ENCODE assay signal across 36 cellular contexts in the genomic region with DNA sequence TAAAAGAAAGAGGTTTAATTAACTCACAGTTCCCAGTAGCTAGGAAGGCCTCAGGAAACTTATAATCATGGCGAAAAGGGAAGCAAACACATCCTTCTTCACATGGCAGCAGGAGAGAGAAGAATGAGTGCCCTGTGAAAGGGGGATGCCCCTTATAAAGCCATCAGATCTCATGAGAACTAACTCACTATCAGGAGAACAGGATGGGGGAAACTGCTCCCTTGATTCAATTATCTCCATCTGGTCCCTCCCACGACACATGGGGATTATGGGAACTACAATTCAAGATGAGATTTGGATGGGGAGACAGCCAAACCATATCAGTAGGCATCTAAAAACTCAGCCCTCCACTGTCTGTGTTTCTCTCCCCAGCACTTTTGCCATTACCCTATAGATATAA.
"Had no signal": no experiment of that assay in that cellular context is flagged by ENCODE, and none has a peak within 500 bp of the region (broad histone marks: within the 10 kb centered on the region; RNA-seq: fewer than 3 reads in every experiment).

No MANE protein-coding gene starts in this region.

- H3K27me3 Mint-ChIP-seq: activated CD4-positive, alpha-beta T cell treated with anti-CD3 and anti-CD28 coated beads for 36 hours; activated CD4-positive, alpha-beta T cell treated with anti-CD3 and anti-CD28 coated beads, Interleukin-2, amount 10 ng/mL, durations not matched to agents 24 days and 14 days; activated CD8-positive, alpha-beta T cell treated with anti-CD3 and anti-CD28 coated beads for 36 hours; activated naive CD8-positive, alpha-beta T cell treated with anti-CD3 and anti-CD28 coated beads for 36 hours; activated T-helper 17 cell treated with anti-CD3 and anti-CD28 coated beads, Interleukin-2, amount 50 U/mL, for 72 hours had no signal

- H3K36me3 ChIP-seq: adrenal gland, cardiac muscle cell had no signal

- H3K27ac Mint-ChIP-seq: activated CD4-positive, alpha-beta memory T cell treated with anti-CD3 and anti-CD28 coated beads for 36 hours; activated CD4-positive, alpha-beta T cell treated with anti-CD3 and anti-CD28 coated beads for 36 hours; activated CD4-positive, alpha-beta T cell treated with anti-CD3 and anti-CD28 coated beads, Interleukin-2, amount 10 ng/mL, durations not matched to agents 24 days and 14 days; activated CD8-positive, alpha-beta T cell treated with anti-CD3 and anti-CD28 coated beads for 36 hours; activated naive CD4-positive, alpha-beta T cell treated with anti-CD3 and anti-CD28 coated beads for 36 hours; activated naive CD4-positive, alpha-beta T cell treated with anti-CD3 and anti-CD28 coated beads, Interleukin-2, amount 50 U/mL, for 72 hours; activated naive CD8-positive, alpha-beta T cell treated with anti-CD3 and anti-CD28 coated beads for 36 hours; activated T-cell treated with anti-CD3 and anti-CD28 coated beads, Interleukin-2, amount 50 U/mL, for 72 hours; activated T-helper 1 cell treated with anti-CD3 and anti-CD28 coated beads, Interleukin-12 subunit alpha, Interleukin-12 subunit beta, Interleukin-2, Interleukin-4 antibody, amounts not matched to agents 30 ng/mL and 10 ng/mL and 1 ng/mL, durations not matched to agents 14 hours and 24 hours and 36 hours; activated T-helper 17 cell treated with anti-CD3 and anti-CD28 coated beads, Interleukin-2, amount 50 U/mL, for 72 hours; T-helper 17 cell; T-helper 2 cell treated with Interferon-gamma antibody and Interleukin-4, amounts not matched to agents 5 μg/mL and 100 μg/mL, for 36 hours; WTC11 had no signal

- H3K9me3 ChIP-seq: adrenal gland, body of pancreas had no signal

- H3K4me3 Mint-ChIP-seq: activated CD4-positive, alpha-beta memory T cell treated with anti-CD3 and anti-CD28 coated beads for 36 hours; activated CD4-positive, alpha-beta T cell treated with anti-CD3 and anti-CD28 coated beads for 36 hours; activated CD4-positive, alpha-beta T cell treated with anti-CD3 and anti-CD28 coated beads, Interleukin-2, amount 10 ng/mL, durations not matched to agents 24 days and 14 days; activated CD8-positive, alpha-beta T cell treated with anti-CD3 and anti-CD28 coated beads for 36 hours; activated naive CD4-positive, alpha-beta T cell treated with anti-CD3 and anti-CD28 coated beads for 36 hours; activated naive CD8-positive, alpha-beta T cell treated with anti-CD3 and anti-CD28 coated beads for 36 hours; activated T-cell treated with anti-CD3 and anti-CD28 coated beads, Interleukin-2, amount 50 U/mL, for 4 hours; activated T-cell treated with anti-CD3 and anti-CD28 coated beads, Interleukin-2, amount 50 U/mL, for 72 hours; activated T-helper 1 cell treated with anti-CD3 and anti-CD28 coated beads, Interleukin-12 subunit alpha, Interleukin-12 subunit beta, Interleukin-2, Interleukin-4 antibody, amounts not matched to agents 30 ng/mL and 10 ng/mL and 1 ng/mL, durations not matched to agents 14 hours and 24 hours and 36 hours; activated T-helper 17 cell treated with anti-CD3 and anti-CD28 coated beads, Interleukin-2, amount 50 U/mL, for 72 hours; central memory CD8-positive, alpha-beta T cell; T-helper 17 cell; T-helper 2 cell treated with Interferon-gamma antibody and Interleukin-4, amounts not matched to agents 5 μg/mL and 100 μg/mL, for 36 hours; WTC11 had no signal

- ATAC-seq: activated CD4-positive, alpha-beta T cell treated with anti-CD3 and anti-CD28 coated beads for 36 hours; activated CD4-positive, CD25-positive, alpha-beta regulatory T cell treated with anti-CD3 and anti-CD28 coated beads, Interleukin-2, amount 50 U/mL, for 24 hours; activated CD8-positive, alpha-beta T cell treated with anti-CD3 and anti-CD28 coated beads for 36 hours; activated naive CD4-positive, alpha-beta T cell treated with anti-CD3 and anti-CD28 coated beads, Interleukin-2, amount 50 U/mL, for 72 hours; activated T-cell treated with anti-CD3 and anti-CD28 coated beads, Interleukin-2, amount 50 U/mL, for 4 hours; activated T-cell treated with anti-CD3 and anti-CD28 coated beads, Interleukin-2, amount 50 U/mL, for 72 hours; activated T-helper 17 cell treated with anti-CD3 and anti-CD28 coated beads, Interleukin-2, amount 50 U/mL, for 72 hours; body of pancreas; T-helper 17 cell; WTC11 had no signal

- H3K4me1 ChIP-seq: body of pancreas had no signal

- H3K27me3 ChIP-seq: adrenal gland, body of pancreas, cardiac muscle cell had no signal

- H3K4me3 ChIP-seq: adrenal gland, body of pancreas, cardiac muscle cell had no signal

- H3K27ac ChIP-seq: adrenal gland, body of pancreas, cardiac muscle cell, VCaP had no signal

- H3K36me3 Mint-ChIP-seq: activated CD4-positive, alpha-beta memory T cell treated with anti-CD3 and anti-CD28 coated beads for 36 hours; activated naive CD4-positive, alpha-beta T cell treated with anti-CD3 and anti-CD28 coated beads, Interleukin-2, amount 50 U/mL, for 72 hours; activated naive CD8-positive, alpha-beta T cell treated with anti-CD3 and anti-CD28 coated beads for 36 hours; WTC11 had no signal

- DNase-seq: activated CD4-positive, alpha-beta memory T cell treated with anti-CD3 and anti-CD28 coated beads for 36 hours; activated CD4-positive, alpha-beta T cell treated with anti-CD3 and anti-CD28 coated beads for 1 hour; activated CD4-positive, alpha-beta T cell treated with anti-CD3 and anti-CD28 coated beads for 36 hours; activated CD4-positive, alpha-beta T cell treated with anti-CD3 and anti-CD28 coated beads, Interleukin-2, amount 10 ng/mL, durations not matched to agents 24 days and 14 days; activated CD4-positive, alpha-beta T cell treated with anti-CD3 and anti-CD28 coated beads, Interleukin-2, amount 50 U/mL, for 1 hour; activated CD4-positive, alpha-beta T cell treated with anti-CD3 and anti-CD28 coated beads, Interleukin-2, amount 50 U/mL, for 4 hours; activated CD4-positive, CD25-positive, alpha-beta regulatory T cell; activated CD8-positive, alpha-beta memory T cell treated with anti-CD3 and anti-CD28 coated beads, Interleukin-2, amount 50 U/mL, for 4 hours; activated CD8-positive, alpha-beta T cell treated with anti-CD3 and anti-CD28 coated beads for 36 hours; activated effector memory CD4-positive, alpha-beta T cell treated with anti-CD3 and anti-CD28 coated beads, Interleukin-2, amount 50 U/mL, for 16 hours; activated gamma-delta T cell treated with Interleukin-2 at 50 U/mL for 16 hours; activated naive CD4-positive, alpha-beta T cell; activated naive CD4-positive, alpha-beta T cell treated with anti-CD3 and anti-CD28 coated beads for 36 hours; activated naive CD4-positive, alpha-beta T cell treated with anti-CD3 and anti-CD28 coated beads, Interleukin-2, amount 50 U/mL, for 16 hours; activated naive CD8-positive, alpha-beta T cell treated with anti-CD3 and anti-CD28 coated beads for 36 hours; activated T-cell treated with anti-CD3 and anti-CD28 coated beads for 4 hours; activated T-cell treated with anti-CD3 and anti-CD28 coated beads, Interleukin-2, amount 50 U/mL, for 1 hour; activated T-cell treated with anti-CD3 and anti-CD28 coated beads, Interleukin-2, amount 50 U/mL, for 4 hours; activated T-cell treated with anti-CD3 and anti-CD28 coated beads, Interleukin-2, amount 50 U/mL, for 72 hours; adrenal gland; amniotic stem cell; aorta; body of pancreas; caudate nucleus; cerebellar nuclear complex; T-helper 17 cell; T-helper 9 cell had no signal

- H3K9me3 Mint-ChIP-seq: activated CD4-positive, alpha-beta memory T cell treated with anti-CD3 and anti-CD28 coated beads for 36 hours; activated CD4-positive, alpha-beta T cell treated with anti-CD3 and anti-CD28 coated beads, Interleukin-2, amount 10 ng/mL, durations not matched to agents 24 days and 14 days; activated CD8-positive, alpha-beta T cell treated with anti-CD3 and anti-CD28 coated beads for 36 hours; activated T-cell treated with anti-CD3 and anti-CD28 coated beads, Interleukin-2, amount 50 U/mL, for 4 hours; activated T-helper 17 cell treated with anti-CD3 and anti-CD28 coated beads, Interleukin-2, amount 50 U/mL, for 72 hours; WTC11 had no signal

- H3K4me1 Mint-ChIP-seq: activated CD4-positive, alpha-beta T cell treated with anti-CD3 and anti-CD28 coated beads for 36 hours; activated CD4-positive, alpha-beta T cell treated with anti-CD3 and anti-CD28 coated beads, Interleukin-2, amount 10 ng/mL, durations not matched to agents 24 days and 14 days; activated naive CD8-positive, alpha-beta T cell treated with anti-CD3 and anti-CD28 coated beads for 36 hours; activated T-helper 17 cell treated with anti-CD3 and anti-CD28 coated beads, Interleukin-2, amount 50 U/mL, for 72 hours; central memory CD8-positive, alpha-beta T cell; T-helper 17 cell had no signal
